Comparison of ENCODE assay signal across 11 cellular contexts in genomic region chrX:51494409-51494808, GRCh38. TPM values are rescaled to one million over a fixed set of nuclear protein-coding genes. Genes with fewer than 3 reads are reported as not detected.
DNase-seq lines count a peak whose midpoint lies in the region; ATAC-seq and TF ChIP-seq lines count a peak whose summit lies in the region.
"Had no signal": no experiment of that assay in that cellular context is flagged by ENCODE, and none has a peak within 500 bp of the region (broad histone marks: within the 10 kb centered on the region; RNA-seq: fewer than 3 reads in every experiment).

No MANE protein-coding gene starts in this region.

- no peak for TF ChIP-seq CTCF in CD4-positive, alpha-beta T cell (IDR thresholded peaks at IDR 0.05)
- TF ChIP-seq CTCF in HFFc6 (IDR thresholded peaks at IDR 0.05): peak; percentile 66

- H3K27ac ChIP-seq in CD4-positive, alpha-beta T cell (ENCODE audit: low read depth, low read length): no peak overlapping the region
- H3K27ac ChIP-seq in mesodermal cell (ENCODE audit: low read depth, low read length, severe bottlenecking): no peak overlapping the region
- H3K27ac ChIP-seq: left lung, skin epidermis had no signal

- H3K36me3 ChIP-seq in mesodermal cell (ENCODE audit: control insufficient read depth, insufficient read depth, low read length): peaks cover 12% of the 10 kb centered on the region
- H3K36me3 ChIP-seq: left lung had no signal

- peaks cover 38% of the 10 kb centered on the region for H3K27me3 Mint-ChIP-seq in CD4-positive, alpha-beta T cell
- H3K27me3 Mint-ChIP-seq in HFFc6 (ENCODE audit: insufficient read depth): peaks cover 4% of the 10 kb centered on the region

- H3K4me1 Mint-ChIP-seq in CD4-positive, alpha-beta T cell (ENCODE audit: low read depth): no peaks in the 10 kb centered on the region
- H3K4me1 Mint-ChIP-seq in HFFc6 (ENCODE audit: low read depth): peaks cover 15% of the 10 kb centered on the region

- no peaks in the 10 kb centered on the region for H3K9me3 Mint-ChIP-seq in CD4-positive, alpha-beta T cell
- no peaks in the 10 kb centered on the region for H3K9me3 Mint-ChIP-seq in HFFc6
- H3K9me3 Mint-ChIP-seq: stimulated activated naive CD8-positive, alpha-beta T cell treated with anti-CD3 and anti-CD28 coated beads, Interleukin-15, Interleukin-2, amounts not matched to agents 100 ng/mL and 50 ng/mL, for 24 hours had no signal

- H3K36me3 Mint-ChIP-seq in CD4-positive, alpha-beta T cell (ENCODE audit: low read depth): no peaks in the 10 kb centered on the region
- no peaks in the 10 kb centered on the region for H3K36me3 Mint-ChIP-seq in HFFc6 (ENCODE audit: low read depth)

- peak overlapping the region; percentile 44 for H3K4me3 ChIP-seq in mesodermal cell (ENCODE audit: extremely low read depth, insufficient read depth, low read length, poor library complexity, severe bottlenecking)
- H3K4me3 ChIP-seq: left lung, skin epidermis had no signal

- H3K27me3 ChIP-seq in CD4-positive, alpha-beta T cell (ENCODE audit: control insufficient read depth, insufficient read depth, low read length): peaks cover 9% of the 10 kb centered on the region

- no CpG with 5 or more reads among the region's 4 CpGs for WGBS in mesodermal cell (ENCODE audit: insufficient coverage in 2 of 2), 2 experiments

- intact Hi-C loops in CD4-positive, alpha-beta T cell (cut with DNase I, micrococcal nuclease): no loop called here

- POLR2A ChIA-PET in CD4-positive, alpha-beta T cell (lab: Charles Lee): no interaction called here

- CTCF ChIA-PET in CD4-positive, alpha-beta T cell (lab: Charles Lee): no interaction called here

- TF ChIP-seq POLR2A in erythroblast (IDR thresholded peaks at IDR 0.05; ENCODE audit: low read length): no peak

- H3K27ac Mint-ChIP-seq in CD4-positive, alpha-beta T cell: no peak overlapping the region
- no peak overlapping the region for H3K27ac Mint-ChIP-seq in HFFc6
- H3K27ac Mint-ChIP-seq: stimulated activated naive CD8-positive, alpha-beta T cell treated with anti-CD3 and anti-CD28 coated beads, Interleukin-15, Interleukin-2, amounts not matched to agents 100 ng/mL and 50 ng/mL, for 24 hours had no signal

- H3K9me3 ChIP-seq in CD4-positive, alpha-beta T cell (ENCODE audit: control insufficient read depth, low read length): no peaks in the 10 kb centered on the region
- no peaks in the 10 kb centered on the region for H3K9me3 ChIP-seq in mesodermal cell (ENCODE audit: control insufficient read depth, low read length)
- H3K9me3 ChIP-seq: left lung had no signal

- ATAC-seq in CD4-positive, alpha-beta T cell (ENCODE audit: poor library complexity): no peak
- no peak for ATAC-seq in GM18909 (IDR thresholded peaks at IDR 0.05; ENCODE audit: poor library complexity, unreplicated experiment)
- ATAC-seq: left lung had no signal

- H3K4me1 ChIP-seq in mesodermal cell (ENCODE audit: control insufficient read depth, insufficient read depth, low read length, poor library complexity, severe bottlenecking): no peaks in the 10 kb centered on the region
- H3K4me1 ChIP-seq: left lung had no signal

- DNase-seq in CD4-positive, alpha-beta T cell: no peak
- DNase-seq in HFFc6 (no peak), amniotic epithelial cell (ENCODE audit: low read depth) (peak; percentile 3), erythroblast (lab: John Stamatoyannopoulos, UW) (no peak), anterior cingulate cortex (lab: John Stamatoyannopoulos, UW) (no peak), GF-D8 (lab: John Stamatoyannopoulos, UW) (no peak)
- DNase-seq: left lung had no signal

- H3K4me3 Mint-ChIP-seq in CD4-positive, alpha-beta T cell: peak overlapping the region; percentile 69
- H3K4me3 Mint-ChIP-seq in HFFc6: peak overlapping the region; percentile 86

RNA-seq across cellular contexts. Expression of gene NUDT11, which starts 2.0 kb away (rescaled TPM):
- under 1 TPM; 0.20 to 0.47 TPM for total RNA-seq in CD4-positive, alpha-beta T cell
- total RNA-seq in HFFc6 (2021; fragmentation: NEBNext Ultra II Directional; extraction: Animal tissue kit (Norgen Biotek cat#: 25700)): 1 to 10 TPM; 4.5 to 7.3 (median 6.2) TPM
- polyA plus RNA-seq in mesodermal cell (2013, experiment 1 of 2): 20.1 TPM
- 20.9 TPM for polyA plus RNA-seq in mesodermal cell (2013, experiment 2 of 2)
